8 cellular contexts compared by ENCODE assay signal in genomic region chr4:89837385-89837995, GRCh38. TPM values are rescaled to one million over a fixed set of nuclear protein-coding genes. Genes with fewer than 3 reads are reported as not detected.
DNase-seq lines count a peak whose midpoint lies in the region; ATAC-seq and TF ChIP-seq lines count a peak whose summit lies in the region.

No MANE protein-coding gene starts in this region.

- H3K36me3 ChIP-seq in endocrine pancreas (ENCODE audit: control insufficient read depth, insufficient read depth, low read length) = no peaks in the 10 kb centered on the region
- no peaks in the 10 kb centered on the region for H3K36me3 ChIP-seq in lung (ENCODE audit: control insufficient read depth in 2 of 2, insufficient read depth in 2 of 2, low read length in 2 of 2)
- H3K36me3 ChIP-seq in suprapubic skin = no peaks in the 10 kb centered on the region

- peak overlapping the region; percentile 83 for H3K9ac ChIP-seq in endocrine pancreas (ENCODE audit: control insufficient read depth, insufficient read depth, low read length)

- ATAC-seq in lung (ENCODE audit: insufficient read depth, low FRiP score) = peak; percentile 52
- ATAC-seq in GM18511 (IDR thresholded peaks at IDR 0.05; ENCODE audit: unreplicated experiment) = no peak

- no peak for TF ChIP-seq EP300 in suprapubic skin (IDR thresholded peaks at IDR 0.05)

- no peak for TF ChIP-seq POLR2A in suprapubic skin (IDR thresholded peaks at IDR 0.05)

- H3K27ac ChIP-seq in VCaP (peak overlapping the region; percentile 61; the same call in 1 of the 2 replicates), lung (ENCODE audit: low read depth in 1 of 2, low read length in 1 of 2) (peak overlapping the region in 1 of 2 donors; percentile 23), suprapubic skin (peak overlapping the region; percentile 77)

- H3K27me3 ChIP-seq in endocrine pancreas (ENCODE audit: control insufficient read depth, insufficient read depth, low read length) = no peaks in the 10 kb centered on the region
- H3K27me3 ChIP-seq in lung (ENCODE audit: control insufficient read depth, insufficient read depth) = no peaks in the 10 kb centered on the region
- H3K27me3 ChIP-seq in suprapubic skin = peaks cover 22% of the 10 kb centered on the region

- no peaks in the 10 kb centered on the region for H3K4me1 ChIP-seq in endocrine pancreas (ENCODE audit: control insufficient read depth, insufficient read depth, low read length)
- peaks cover 0 to 8% of the 10 kb centered on the region in 2 donors for H3K4me1 ChIP-seq in lung (ENCODE audit: control insufficient read depth in 2 of 2, insufficient read depth in 2 of 2, low read length in 2 of 2)
- H3K4me1 ChIP-seq in suprapubic skin = peaks cover 23% of the 10 kb centered on the region

- peak; percentile 40; the same call in 1 of the 2 replicates for TF ChIP-seq CTCF in VCaP (conservative IDR thresholded peaks at IDR 0.05)
- TF ChIP-seq CTCF in lung (IDR thresholded peaks at IDR 0.05; ENCODE audit: control extremely low read depth, extremely low read depth) = no peak
- TF ChIP-seq CTCF in suprapubic skin (IDR thresholded peaks at IDR 0.05) = no peak

- H3K4me3 ChIP-seq in endocrine pancreas (ENCODE audit: control insufficient read depth, insufficient read depth, low read length) (peak overlapping the region; percentile 94), lung (peak overlapping the region; percentile 16), suprapubic skin (peak overlapping the region; percentile 62)

- H3K9me3 ChIP-seq in endocrine pancreas (ENCODE audit: control insufficient read depth, low read length) = no peaks in the 10 kb centered on the region
- H3K9me3 ChIP-seq in lung (ENCODE audit: control insufficient read depth in 2 of 2, insufficient read depth in 1 of 2, low read length in 1 of 2) = peaks cover 0 to 3% of the 10 kb centered on the region in 2 donors
- no peaks in the 10 kb centered on the region for H3K9me3 ChIP-seq in suprapubic skin

- WGBS in lung, 2 donors = 1 to 2% methylated on average over 29 to 30 of the region's 30 CpGs
- under 1% methylated on average over 28 of the region's 30 CpGs for WGBS in suprapubic skin

- peak; percentile 30 for DNase-seq in NCI-H1105 treated with DMSO at 0.1 percent for 48 hours (lab: John Stamatoyannopoulos, UW)
- DNase-seq in NCI-H1105 (lab: John Stamatoyannopoulos, UW) = no peak
- DNase-seq in HPDE6-E6E7 (ENCODE audit: extremely low spot score) = peak; percentile 34
- no peak for DNase-seq in lung (ENCODE audit: low spot score)
- no peak for DNase-seq in suprapubic skin (ENCODE audit: low spot score in 2 of 2)

RNA-seq across cellular contexts. Expression of gene SNCA, which starts 0.5 kb away (rescaled TPM):
- total RNA-seq in lung (10 to 100 TPM; 12.1 to 60.4 TPM), suprapubic skin (10 to 100 TPM; 11.6 to 27.4 (median 19.3) TPM)
- polyA plus RNA-seq in lung = 10 to 100 TPM in 1 of 2 donors, 1 to 10 TPM in 1; 7.1 to 12.5 TPM

RNA-seq across cellular contexts. Expression of gene MMRN1, which starts 57.2 kb away (rescaled TPM):
- total RNA-seq in lung (10 to 100 TPM; 35.3 to 37.4 TPM), suprapubic skin (10 to 100 TPM in 2 of 4 donors, 1 to 10 TPM in 2; 7.7 to 18.8 (median 10.7) TPM)
- 10 to 100 TPM; 10.2 to 17.1 TPM for polyA plus RNA-seq in lung

Comparison
In these comparisons a context has a peak if more than half of its experiments do, and no peak if none do; other contexts are left out.
1. DNase-seq: peak in NCI-H1105 treated with DMSO at 0.1 percent for 48 hours (single experiment) and HPDE6-E6E7 (single experiment); none in NCI-H1105 (single experiment), lung (single experiment) and suprapubic skin (0 of 2).
2. H3K4me3 ChIP-seq: peak in every context shown above with its lines; median percentile 94 in endocrine pancreas; 62 in suprapubic skin; 16 in lung.